Comparison of ENCODE assay signal across 8 cellular contexts in the genomic region with DNA sequence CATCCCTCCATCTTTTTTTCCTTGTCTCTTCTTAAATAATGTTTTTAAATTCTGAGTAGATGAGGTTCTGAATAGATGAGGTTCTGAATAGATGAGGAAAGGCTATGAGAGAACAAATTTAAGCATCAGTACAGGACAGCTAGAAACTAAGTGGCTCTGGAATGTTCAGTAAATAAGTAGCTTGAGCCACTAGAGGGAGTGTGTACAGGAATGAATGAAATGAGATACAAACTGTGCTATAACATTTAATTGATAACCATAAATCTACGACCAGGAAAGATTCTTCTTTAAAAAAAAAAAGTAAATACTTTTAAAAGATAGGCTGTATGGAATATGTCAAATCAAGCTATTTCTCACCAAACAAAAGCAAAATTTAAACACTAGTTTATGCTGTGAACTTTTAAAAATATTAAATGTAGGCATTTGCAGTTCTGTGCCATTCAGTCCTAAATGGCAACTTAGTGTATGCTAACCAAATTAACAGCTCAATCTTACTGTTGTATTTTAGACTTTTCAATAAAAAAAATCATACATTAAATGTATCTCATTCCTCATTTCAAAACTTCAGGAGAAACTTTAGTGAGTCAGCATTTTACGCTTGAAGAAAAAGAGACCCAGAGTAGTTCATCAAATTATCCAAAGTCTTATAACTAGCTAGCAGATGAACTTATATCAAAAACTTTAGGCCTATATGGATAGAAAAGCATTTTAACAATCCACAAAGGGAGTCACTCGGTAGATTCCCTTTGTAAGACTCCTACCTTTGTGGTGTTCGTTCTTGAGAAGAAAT.
A peak's percentile ranks its signal among the peaks of the same experiment; 100 is the strongest.
DNase-seq lines count a peak whose midpoint lies in the region; ATAC-seq and TF ChIP-seq lines count a peak whose summit lies in the region.

No MANE protein-coding gene starts in this region.

- H3K4me3 ChIP-seq in smooth muscle cell, result no peak overlapping the region

- peak; percentile 65 for TF ChIP-seq CTCF in glutamatergic neuron (IDR thresholded peaks at IDR 0.05; ENCODE audit: partially characterized antibody, unreplicated experiment)
- TF ChIP-seq CTCF in smooth muscle cell (IDR thresholded peaks at IDR 0.05; ENCODE audit: borderline replicate concordance, insufficient read depth, poor library complexity, severe bottlenecking), result peak; percentile 67

- no peaks in the 10 kb centered on the region for H3K79me2 ChIP-seq in smooth muscle cell (ENCODE audit: low read depth)

- no peaks in the 10 kb centered on the region for H3K4me1 ChIP-seq in smooth muscle cell (ENCODE audit: low read depth)

- H3K27ac ChIP-seq in smooth muscle cell (ENCODE audit: low read depth), result peak overlapping the region; percentile 46

- H3K27ac Mint-ChIP-seq in IgD-negative memory B cell (peak overlapping the region; percentile 93 to 99 (median 98)), T-helper 17 cell (no peak overlapping the region), glutamatergic neuron (ENCODE audit: unreplicated experiment) (no peak overlapping the region)

- WGBS in smooth muscle cell (ENCODE audit: low lambda C conversion rate), result 84% methylated on average over 4 of the region's 4 CpGs

- H3K36me3 Mint-ChIP-seq in IgD-negative memory B cell (peaks cover 2% of the 10 kb centered on the region), T-helper 17 cell (ENCODE audit: low read depth) (no peaks in the 10 kb centered on the region), glutamatergic neuron (ENCODE audit: unreplicated experiment) (no peaks in the 10 kb centered on the region)

- H3K4me3 Mint-ChIP-seq in IgD-negative memory B cell (peak overlapping the region in 3 of 4 donors; percentile 49 to 63 (median 53)), T-helper 17 cell (no peak overlapping the region), glutamatergic neuron (ENCODE audit: unreplicated experiment) (no peak overlapping the region)

- H3K27me3 ChIP-seq in smooth muscle cell (ENCODE audit: low read depth), result no peaks in the 10 kb centered on the region

- DNase-seq in COR-L47 (lab: John Stamatoyannopoulos, UW), result peak; percentile 12
- no peak for DNase-seq in T-helper 17 cell
- DNase-seq in glutamatergic neuron, result no peak
- DNase-seq in smooth muscle cell (lab: John Stamatoyannopoulos, UW; ENCODE audit: unreplicated experiment), result no peak
- no peak for DNase-seq in activated CD8-positive, alpha-beta memory T cell treated with anti-CD3 and anti-CD28 coated beads, Interleukin-2, amount 50 U/mL, for 48 hours
- no peak for DNase-seq in ecto neural progenitor cell (ENCODE audit: low spot score)

- H3K27me3 Mint-ChIP-seq in IgD-negative memory B cell (no peaks in the 10 kb centered on the region), T-helper 17 cell (peaks cover 25% of the 10 kb centered on the region), glutamatergic neuron (ENCODE audit: unreplicated experiment) (peaks cover 4% of the 10 kb centered on the region)

- no peaks in the 10 kb centered on the region for H3K36me3 ChIP-seq in smooth muscle cell (ENCODE audit: low read depth)

- H2AFZ ChIP-seq in smooth muscle cell (ENCODE audit: low read depth), result peak overlapping the region; percentile 15

- ATAC-seq in T-helper 17 cell (peak; percentile 47), HG03135 (IDR thresholded peaks at IDR 0.05; ENCODE audit: unreplicated experiment) (no peak)

- H3K9me3 ChIP-seq in T-helper 17 cell (ENCODE audit: control insufficient read depth, low read length, poor library complexity, severe bottlenecking) (no peaks in the 10 kb centered on the region), smooth muscle cell (replicated peaks; ENCODE audit: low read depth) (no peaks in the 10 kb centered on the region)

- H3K4me1 Mint-ChIP-seq in IgD-negative memory B cell (peaks cover 23 to 52% (median 38%) of the 10 kb centered on the region in 3 donors), T-helper 17 cell (peaks cover 2% of the 10 kb centered on the region), glutamatergic neuron (ENCODE audit: low read depth, unreplicated experiment) (no peaks in the 10 kb centered on the region)

- H3K9me3 Mint-ChIP-seq in IgD-negative memory B cell, result no peaks in the 10 kb centered on the region
- H3K9me3 Mint-ChIP-seq in glutamatergic neuron (ENCODE audit: unreplicated experiment), result no peaks in the 10 kb centered on the region

- H3K4me2 ChIP-seq in smooth muscle cell, result no peak overlapping the region

- no peak overlapping the region for H3K9ac ChIP-seq in smooth muscle cell (ENCODE audit: low read depth)

- no peaks in the 10 kb centered on the region for H3F3A ChIP-seq in smooth muscle cell (ENCODE audit: low read depth)

- H4K20me1 ChIP-seq in smooth muscle cell (ENCODE audit: low read depth), result no peaks in the 10 kb centered on the region

Comparison
In these comparisons a context has a peak if more than half of its experiments do, and no peak if none do; other contexts are left out.
1. H3K27ac Mint-ChIP-seq: peak in IgD-negative memory B cell (3 of 3); none in T-helper 17 cell (single experiment) and glutamatergic neuron (single experiment).
2. H3K4me3 Mint-ChIP-seq: peak in IgD-negative memory B cell (3 of 4); none in T-helper 17 cell (single experiment) and glutamatergic neuron (single experiment).